Comparison of ENCODE assay signal across 9 cellular contexts in genomic region chr1:95086949-95087533, GRCh38. TPM values are rescaled to one million over a fixed set of nuclear protein-coding genes. Genes with fewer than 3 reads are reported as not detected.
DNase-seq lines count a peak whose midpoint lies in the region; ATAC-seq, FAIRE-seq and TF ChIP-seq lines count a peak whose summit lies in the region.
"Had no signal": no experiment of that assay in that cellular context is flagged by ENCODE, and none has a peak within 500 bp of the region (broad histone marks: within the 10 kb centered on the region; RNA-seq: fewer than 3 reads in every experiment).

No MANE protein-coding gene starts in this region.

- TF ChIP-seq POLR2A in H54 (IDR thresholded peaks at IDR 0.05; ENCODE audit: low read depth, low read length): no peak

- H3K27me3 Mint-ChIP-seq in activated T-cell treated with anti-CD3 and anti-CD28 coated beads, Interleukin-2, amount 50 U/mL, for 24 hours: peaks cover 23% of the 10 kb centered on the region

- peak; percentile 85 for ATAC-seq in thoracic aorta (ENCODE audit: insufficient number of reproducible peaks, low FRiP score, low read depth)

- FAIRE-seq in H54 (lab: Jason Lieb, UNC): peak; percentile 96

- H3K9me3 ChIP-seq in SJCRH30 (replicated peaks): peaks cover 7% of the 10 kb centered on the region; the same call in 1 of the 2 replicates
- no peaks in the 10 kb centered on the region for H3K9me3 ChIP-seq in cardiac muscle cell (ENCODE audit: low read depth)
- no peaks in the 10 kb centered on the region for H3K9me3 ChIP-seq in thoracic aorta

- H3K36me3 ChIP-seq in SJCRH30: no peaks in the 10 kb centered on the region
- H3K36me3 ChIP-seq in cardiac muscle cell: no peaks in the 10 kb centered on the region
- no peaks in the 10 kb centered on the region for H3K36me3 ChIP-seq in thoracic aorta

- H3K36me3 Mint-ChIP-seq in activated T-cell treated with anti-CD3 and anti-CD28 coated beads, Interleukin-2, amount 50 U/mL, for 24 hours (ENCODE audit: low read depth): no peaks in the 10 kb centered on the region

- H3K4me1 Mint-ChIP-seq in activated T-cell treated with anti-CD3 and anti-CD28 coated beads, Interleukin-2, amount 50 U/mL, for 24 hours (ENCODE audit: low read depth): no peaks in the 10 kb centered on the region

- no peaks in the 10 kb centered on the region for H3K9me3 Mint-ChIP-seq in activated T-cell treated with anti-CD3 and anti-CD28 coated beads, Interleukin-2, amount 50 U/mL, for 24 hours

- no peak for TF ChIP-seq CTCF in cardiac muscle cell (IDR thresholded peaks at IDR 0.05; ENCODE audit: low read depth, low read length)
- no peak for TF ChIP-seq CTCF in thoracic aorta (IDR thresholded peaks at IDR 0.05)

- H3K4me3 Mint-ChIP-seq in activated T-cell treated with anti-CD3 and anti-CD28 coated beads, Interleukin-2, amount 50 U/mL, for 24 hours: no peak overlapping the region

- peak; percentile 65 for DNase-seq in H54 (ENCODE audit: insufficient read length, low spot score)
- DNase-seq in SJCRH30: peak; percentile 87 to 90
- DNase-seq in cardiac muscle cell (ENCODE audit: low read depth in 1 of 2, low spot score in 1 of 2): peak; percentile 77 to 97
- peak; percentile 51 for DNase-seq in thoracic aorta (ENCODE audit: low spot score)
- no peak for DNase-seq in effector CD4-positive, alpha-beta T cell
- DNase-seq in ecto neural progenitor cell (ENCODE audit: low spot score): no peak
- DNase-seq in activated T-cell treated with anti-CD3 and anti-CD28 coated beads, Interleukin-2, amount 50 U/mL, for 24 hours: no peak
- no peak for DNase-seq in DMS79 (lab: John Stamatoyannopoulos, UW)

- H3K27ac ChIP-seq in SJCRH30: peak overlapping the region; percentile 65
- peak overlapping the region; percentile 89 for H3K27ac ChIP-seq in cardiac muscle cell
- peak overlapping the region; percentile 76 to 83 for H3K27ac ChIP-seq in thoracic aorta
- H3K27ac ChIP-seq: epithelial cell of prostate had no signal

- H3K4me3 ChIP-seq in SJCRH30 (0 out of 2 replicates have a peak overlapping the region, but pooled peaks have one; percentile 3), cardiac muscle cell (no peak overlapping the region), thoracic aorta (peak overlapping the region; percentile 40)

- peaks cover 18% of the 10 kb centered on the region for H3K4me1 ChIP-seq in SJCRH30
- H3K4me1 ChIP-seq in cardiac muscle cell (ENCODE audit: low read depth): peaks cover 9% of the 10 kb centered on the region
- H3K4me1 ChIP-seq in thoracic aorta (ENCODE audit: control insufficient read depth in 1 of 2, low read depth in 2 of 2): peaks cover 7 to 21% of the 10 kb centered on the region in 2 donors

- H3K27ac Mint-ChIP-seq in activated T-cell treated with anti-CD3 and anti-CD28 coated beads, Interleukin-2, amount 50 U/mL, for 24 hours: no peak overlapping the region

- H3K27me3 ChIP-seq in SJCRH30 (no peaks in the 10 kb centered on the region), cardiac muscle cell (no peaks in the 10 kb centered on the region), thoracic aorta (replicated peaks; ENCODE audit: insufficient read depth) (no peaks in the 10 kb centered on the region)

RNA-seq across cellular contexts. Expression of gene ALG14, which starts 14.3 kb away (rescaled TPM):
- total RNA-seq in SJCRH30 (2014; rRNA removed; shearing (Covaris generic)): 4.6 and 5.5 TPM in 2 replicates
- 2.7 and 4.1 TPM in 2 replicates for total RNA-seq in cardiac muscle cell
- polyA plus RNA-seq in cardiac muscle cell: 8.2 and 10.3 TPM in 2 replicates
- total RNA-seq in thoracic aorta: 1 to 10 TPM; 1.6 TPM

RNA-seq across cellular contexts. Expression of gene TLCD4, which starts 30.1 kb away (rescaled TPM):
- total RNA-seq in SJCRH30 (2014; rRNA removed; shearing (Covaris generic)): 45.9 and 46.5 TPM in 2 replicates
- total RNA-seq in cardiac muscle cell: 7.6 and 13.7 TPM in 2 replicates
- 15.1 and 24.9 TPM in 2 replicates for polyA plus RNA-seq in cardiac muscle cell
- 1 to 10 TPM; 8.0 to 9.9 TPM for total RNA-seq in thoracic aorta

Comparison
In these comparisons a context has a peak if more than half of its experiments do, and no peak if none do; other contexts are left out.
1. DNase-seq: peak in H54 (single experiment), SJCRH30 (2 of 2), cardiac muscle cell (2 of 2) and thoracic aorta (single experiment); none in effector CD4-positive, alpha-beta T cell (single experiment), ecto neural progenitor cell (single experiment), activated T-cell treated with anti-CD3 and anti-CD28 coated beads, Interleukin-2, amount 50 U/mL, for 24 hours (single experiment) and DMS79 (single experiment).
2. Peak in every context shown above with its lines, with median percentiles within 50 percentile points of each other: H3K27ac ChIP-seq.